33 cellular contexts compared by ENCODE assay signal in the genomic region with DNA sequence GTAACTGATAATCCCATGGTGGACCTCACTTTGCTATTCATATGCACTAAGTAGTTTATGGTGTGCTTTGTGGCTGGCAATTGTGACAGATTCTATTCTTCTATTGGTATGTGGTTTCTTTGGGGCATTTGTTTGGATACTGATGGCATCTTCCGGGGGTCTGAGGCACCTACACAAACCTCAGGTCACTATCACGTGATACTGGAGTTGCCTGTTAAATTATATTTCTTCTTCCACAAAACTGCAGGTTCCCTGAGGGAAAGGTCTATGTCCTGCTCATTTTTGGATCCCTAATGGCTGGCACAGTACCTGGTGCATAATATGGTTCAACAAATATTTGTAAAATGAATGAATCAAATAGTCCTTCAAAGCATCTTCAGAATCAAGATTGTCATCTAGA.
"Had no signal": no experiment of that assay in that cellular context is flagged by ENCODE, and none has a peak within 500 bp of the region (broad histone marks: within the 10 kb centered on the region; RNA-seq: fewer than 3 reads in every experiment).

No MANE protein-coding gene starts in this region.

- H3K36me3 ChIP-seq: MG63 had no signal

- H3K4me3 ChIP-seq: MG63 had no signal

- H3K27me3 ChIP-seq: MG63 had no signal

- H3K9me3 ChIP-seq: MG63 had no signal

- DNase-seq: Kasumi-1, MG63, MM.1S, MV-4-11, NCI-H1048, NCI-H1092, NCI-H1092 treated with DMSO at 0.1 percent for 48 hours, NCI-H1105, NCI-H1105 treated with DMSO at 0.1 percent for 48 hours, NCI-H1417, NCI-H1417 treated with DMSO at 0.1 percent for 48 hours, NCI-H1436, NCI-H1436 treated with DMSO at 0.1 percent for 48 hours, NCI-H146, NCI-H1694, NCI-H1694 treated with DMSO at 0.1 percent for 48 hours, NCI-H187, NCI-H187 treated with DMSO at 0.1 percent for 48 hours, NCI-H1930, NCI-H2029, NCI-H2029 treated with DMSO at 0.1 percent for 48 hours, NCI-H2081, NCI-H2081 treated with DMSO at 0.1 percent for 48 hours, NCI-H2107, NCI-H2171, NCI-H2171 treated with DMSO at 0.1 percent for 48 hours, NCI-H2227 treated with DMSO at 0.1 percent for 48 hours, NCI-H226, NCI-H345, NCI-H446, NCI-H446 treated with DMSO at 0.1 percent for 48 hours, NCI-H510A, NCI-H510A treated with DMSO at 0.1 percent for 48 hours had no signal
